ENCODE assay signal across 14 cellular contexts in the genomic region with DNA sequence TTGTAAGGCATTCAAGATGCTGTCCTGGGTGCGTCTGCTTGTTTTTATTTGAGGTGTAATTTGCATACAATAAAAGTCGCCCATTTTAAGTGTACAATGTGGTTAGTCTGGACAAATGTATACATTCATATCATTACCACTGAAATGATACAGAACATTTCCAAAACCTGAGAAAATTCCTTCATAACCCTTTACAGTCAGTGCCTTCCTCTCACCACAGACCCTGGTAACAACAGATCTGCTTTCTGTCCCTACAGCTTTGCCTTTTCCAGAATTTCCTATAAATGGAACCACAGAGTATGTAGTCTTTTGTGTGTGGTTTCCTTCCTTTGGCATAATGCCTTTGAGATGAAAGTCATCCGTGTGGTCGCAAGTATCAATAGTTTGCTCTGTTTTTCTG. TPM values are rescaled to one million over a fixed set of nuclear protein-coding genes. Genes with fewer than 3 reads are reported as not detected.
DNase-seq lines count a peak whose midpoint lies in the region; ATAC-seq, FAIRE-seq and TF ChIP-seq lines count a peak whose summit lies in the region.
"Had no signal": no experiment of that assay in that cellular context is flagged by ENCODE, and none has a peak within 500 bp of the region (broad histone marks: within the 10 kb centered on the region; RNA-seq: fewer than 3 reads in every experiment).

No MANE protein-coding gene starts in this region.

- FAIRE-seq in GM12892 (lab: Jason Lieb, UNC): no peak

- H3K27ac Mint-ChIP-seq in effector memory CD8-positive, alpha-beta T cell: peak overlapping the region; percentile 2 to 41
- H3K27ac Mint-ChIP-seq: endodermal cell; nephron progenitor cell; T-helper 2 cell treated with Interferon-gamma antibody and Interleukin-4, amounts not matched to agents 5 μg/mL and 100 μg/mL, for 36 hours had no signal

- H3K9me3 Mint-ChIP-seq in effector memory CD8-positive, alpha-beta T cell: no peaks in the 10 kb centered on the region
- H3K9me3 Mint-ChIP-seq: activated CD4-positive, alpha-beta T cell treated with anti-CD3 and anti-CD28 coated beads, Interleukin-2, amount 10 ng/mL, durations not matched to agents 24 days and 14 days; endodermal cell; nephron progenitor cell; T-helper 2 cell treated with Interferon-gamma antibody and Interleukin-4, amounts not matched to agents 5 μg/mL and 100 μg/mL, for 36 hours had no signal

- no peak for ATAC-seq in effector memory CD8-positive, alpha-beta T cell (replicated peaks)

- DNase-seq in NCI-H345 treated with DMSO at 0.1 percent for 48 hours (lab: John Stamatoyannopoulos, UW; ENCODE audit: unreplicated experiment): peak; percentile 13
- no peak for DNase-seq in NCI-H345 (lab: John Stamatoyannopoulos, UW)
- peak; percentile 12 for DNase-seq in LoVo (ENCODE audit: low spot score)
- DNase-seq in effector memory CD8-positive, alpha-beta T cell: no peak
- peak; percentile 24 for DNase-seq in pulmonary artery endothelial cell (ENCODE audit: low read depth, low spot score)
- DNase-seq in stimulated activated CD4-positive, alpha-beta T cell treated with anti-CD3 and anti-CD28 coated beads, Interleukin-4, amount 100 ng/mL, for 1 hour: no peak
- no peak for DNase-seq in stimulated activated naive CD4-positive, alpha-beta T cell treated with Interleukin-2 at 50 U/mL for 16 hours (lab: John Stamatoyannopoulos, UW)
- no peak for DNase-seq in GM12892 (ENCODE audit: insufficient read length)
- DNase-seq: activated CD4-positive, alpha-beta T cell treated with anti-CD3 and anti-CD28 coated beads, Interleukin-2, amount 10 ng/mL, durations not matched to agents 24 days and 14 days; activated effector memory CD4-positive, alpha-beta T cell treated with Interleukin-2 at 50 U/mL for 16 hours; endodermal cell; NCI-H446 treated with DMSO at 0.1 percent for 48 hours; nephron progenitor cell had no signal

- peaks cover 60% of the 10 kb centered on the region for H3K36me3 Mint-ChIP-seq in effector memory CD8-positive, alpha-beta T cell (ENCODE audit: insufficient read depth)

- H3K4me3 Mint-ChIP-seq in effector memory CD8-positive, alpha-beta T cell: no peak overlapping the region
- H3K4me3 Mint-ChIP-seq: activated CD4-positive, alpha-beta T cell treated with anti-CD3 and anti-CD28 coated beads, Interleukin-2, amount 10 ng/mL, durations not matched to agents 24 days and 14 days; endodermal cell; nephron progenitor cell; T-helper 2 cell treated with Interferon-gamma antibody and Interleukin-4, amounts not matched to agents 5 μg/mL and 100 μg/mL, for 36 hours had no signal

- H3K27me3 Mint-ChIP-seq in effector memory CD8-positive, alpha-beta T cell: no peaks in the 10 kb centered on the region
- H3K27me3 Mint-ChIP-seq: activated CD4-positive, alpha-beta T cell treated with anti-CD3 and anti-CD28 coated beads, Interleukin-2, amount 10 ng/mL, durations not matched to agents 24 days and 14 days had no signal

- TF ChIP-seq POLR2A in GM12892 (IDR thresholded peaks at IDR 0.05; ENCODE audit: low read depth, low read length): no peak

- H3K4me1 Mint-ChIP-seq in effector memory CD8-positive, alpha-beta T cell (ENCODE audit: low read depth in 2 of 2): peaks cover 6 to 15% of the 10 kb centered on the region in 2 donors
- H3K4me1 Mint-ChIP-seq: endodermal cell had no signal

RNA-seq across cellular contexts. Expression of a gene that starts 45.8 kb away (rescaled TPM):
- total RNA-seq in pulmonary artery endothelial cell: 38.2 and 42.1 TPM in 2 replicates
- polyA plus RNA-seq in GM12892 (2012; ENCODE audit: missing spikeins): 49.2 TPM

Comparison
In these comparisons a context has a peak if more than half of its experiments do, and no peak if none do; other contexts are left out.
1. DNase-seq: peak in NCI-H345 treated with DMSO at 0.1 percent for 48 hours (single experiment), LoVo (single experiment) and pulmonary artery endothelial cell (single experiment); none in NCI-H345 (single experiment), effector memory CD8-positive, alpha-beta T cell (0 of 3), stimulated activated CD4-positive, alpha-beta T cell treated with anti-CD3 and anti-CD28 coated beads, Interleukin-4, amount 100 ng/mL, for 1 hour (single experiment), stimulated activated naive CD4-positive, alpha-beta T cell treated with Interleukin-2 at 50 U/mL for 16 hours (single experiment) and GM12892 (single experiment).